In genomic region chr1:230208619-230209261, GRCh38 we compare ENCODE assay signal across 8 cellular contexts.
DNase-seq lines count a peak whose midpoint lies in the region; ATAC-seq lines count a peak whose summit lies in the region.

No MANE protein-coding gene starts in this region.

- ATAC-seq in GM19328 (IDR thresholded peaks at IDR 0.05; ENCODE audit: unreplicated experiment) (peak; percentile 43), HG03095 (IDR thresholded peaks at IDR 0.05; ENCODE audit: unreplicated experiment) (peak; percentile 47), left colon (no peak)
- peak; percentile 85 to 90 for ATAC-seq in activated naive CD4-positive, alpha-beta T cell treated with anti-CD3 and anti-CD28 coated beads, Interleukin-2, amount 50 U/mL, for 72 hours

- DNase-seq in activated naive CD4-positive, alpha-beta T cell treated with anti-CD3 and anti-CD28 coated beads, Interleukin-2, amount 50 U/mL, for 72 hours (ENCODE audit: low spot score in 2 of 2), result peak in 1 of 2 donors; percentile 63
- peak; percentile 61 for DNase-seq in stimulated activated CD4-positive, alpha-beta T cell treated with anti-CD3 and anti-CD28 coated beads, Interleukin-1b, Interleukin-23, amount 100 ng/mL, for 48 hours
- DNase-seq in NCI-H446 treated with DMSO at 0.1 percent for 48 hours (lab: John Stamatoyannopoulos, UW) (no peak), NCI-H2107 treated with DMSO at 0.1 percent for 48 hours (lab: John Stamatoyannopoulos, UW; ENCODE audit: unreplicated experiment) (no peak), left colon (no peak), NCI-H510A treated with DMSO at 0.1 percent for 48 hours (lab: John Stamatoyannopoulos, UW) (no peak)

- intact Hi-C loops in left colon (cut with DNase I, micrococcal nuclease), result no loop called here

- peak overlapping the region; percentile 92 to 98 for H3K27ac Mint-ChIP-seq in activated naive CD4-positive, alpha-beta T cell treated with anti-CD3 and anti-CD28 coated beads, Interleukin-2, amount 50 U/mL, for 72 hours

- no peaks in the 10 kb centered on the region for H3K9me3 Mint-ChIP-seq in activated naive CD4-positive, alpha-beta T cell treated with anti-CD3 and anti-CD28 coated beads, Interleukin-2, amount 50 U/mL, for 72 hours

- peaks cover 22 to 45% of the 10 kb centered on the region in 2 donors for H3K36me3 Mint-ChIP-seq in activated naive CD4-positive, alpha-beta T cell treated with anti-CD3 and anti-CD28 coated beads, Interleukin-2, amount 50 U/mL, for 72 hours
